Comparison of ENCODE assay signal across 21 cellular contexts in the genomic region with DNA sequence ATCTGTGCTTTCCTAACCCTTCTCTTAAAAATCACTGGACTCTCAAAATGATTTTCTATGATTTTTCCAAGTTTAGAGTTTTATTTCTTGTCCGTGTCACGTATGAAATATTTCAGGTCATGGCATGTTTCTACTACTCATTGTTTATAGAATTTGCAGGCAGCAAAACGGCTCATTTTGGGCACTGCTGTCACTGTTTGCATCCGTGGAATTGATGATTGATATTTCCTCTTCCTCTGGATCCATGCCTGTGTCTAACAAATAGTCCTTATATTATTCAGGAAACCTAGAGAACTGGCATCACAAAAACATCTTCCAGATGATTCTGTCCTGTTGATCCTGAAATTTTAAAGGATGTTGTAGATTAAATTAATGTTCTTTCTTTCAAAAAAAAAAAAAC. TPM values are rescaled to one million over a fixed set of nuclear protein-coding genes. Genes with fewer than 3 reads are reported as not detected.
DNase-seq lines count a peak whose midpoint lies in the region; ATAC-seq, FAIRE-seq and TF ChIP-seq lines count a peak whose summit lies in the region.
"Had no signal": no experiment of that assay in that cellular context is flagged by ENCODE, and none has a peak within 500 bp of the region (broad histone marks: within the 10 kb centered on the region; RNA-seq: fewer than 3 reads in every experiment).

No MANE protein-coding gene starts in this region.

- no peak overlapping the region for H3K9ac ChIP-seq in mammary epithelial cell (ENCODE audit: insufficient read depth, low read length)
- no peak overlapping the region for H3K9ac ChIP-seq in HepG2 (ENCODE audit: insufficient read depth, low read depth, low read length)
- H3K9ac ChIP-seq: BLaER1, GM23248 had no signal

- H3K27ac Mint-ChIP-seq in MCF 10A (ENCODE audit: low read depth, unreplicated experiment): no peak overlapping the region
- H3K27ac Mint-ChIP-seq: CD14-positive monocyte; CD4-positive, alpha-beta memory T cell had no signal

- H3K9me3 ChIP-seq in mammary epithelial cell (replicated peaks; ENCODE audit: insufficient read depth, low read length) (no peaks in the 10 kb centered on the region), HepG2 (ENCODE audit: low read length) (no peaks in the 10 kb centered on the region)
- H3K9me3 ChIP-seq: A549, HAP-1 had no signal

- no peaks in the 10 kb centered on the region for H3K79me2 ChIP-seq in mammary epithelial cell (ENCODE audit: insufficient read depth, low read length)
- no peaks in the 10 kb centered on the region for H3K79me2 ChIP-seq in HepG2 (ENCODE audit: insufficient read depth, low read length)

- 53% methylated on average over 4 of the region's 4 CpGs for WGBS in mammary epithelial cell (ENCODE audit: low coverage, missing lambda C conversion rate)
- 98% methylated on average over 4 of the region's 4 CpGs for WGBS in HepG2 (ENCODE audit: low lambda C conversion rate)

- intact Hi-C loops in mammary epithelial cell (cut with micrococcal nuclease): no loop called here
- intact Hi-C loops in MCF 10A (cut with micrococcal nuclease): no loop called here
- intact Hi-C loops in HepG2 (cut with micrococcal nuclease; ENCODE audit: unreplicated experiment): no loop called here

- in situ Hi-C loops in mammary epithelial cell (cut with MboI; ENCODE audit: low sequenced_read_pairs in 2 of 2): no loop called here
- in situ Hi-C loops in HepG2 (cut with HindIII; ENCODE audit: extremely low pct_ligation_motif_present, low pct_unique_long_range_greater_than_20kb): no loop called here

- peaks cover 18% of the 10 kb centered on the region for H3K9me3 Mint-ChIP-seq in MCF 10A (ENCODE audit: unreplicated experiment)
- H3K9me3 Mint-ChIP-seq: CD14-positive monocyte; CD4-positive, alpha-beta memory T cell had no signal

- no peak for TF ChIP-seq RAD21 in HepG2 (CRISPR knock-in tag; IDR thresholded peaks at IDR 0.05)

- H3K27me3 Mint-ChIP-seq in MCF 10A (ENCODE audit: insufficient read depth, unreplicated experiment): no peaks in the 10 kb centered on the region
- H3K27me3 Mint-ChIP-seq: CD4-positive, alpha-beta memory T cell had no signal

- no peak overlapping the region for H3K4me3 Mint-ChIP-seq in MCF 10A (ENCODE audit: unreplicated experiment)
- H3K4me3 Mint-ChIP-seq: CD14-positive monocyte; CD4-positive, alpha-beta memory T cell had no signal

- dilution Hi-C loops in mammary epithelial cell (cut with HindIII; ENCODE audit: low sequenced_read_pairs): no loop called here

- H3K27ac ChIP-seq in mammary epithelial cell (ENCODE audit: insufficient read depth, low read depth, low read length) (peak overlapping the region; percentile 61), HepG2 (ENCODE audit: extremely low read length, insufficient read depth, low read length) (no peak overlapping the region)
- H3K27ac ChIP-seq: 22Rv1, A549, BLaER1, GM23248 had no signal

- H4K20me1 ChIP-seq in mammary epithelial cell (ENCODE audit: insufficient read depth, low read length) (no peaks in the 10 kb centered on the region), HepG2 (ENCODE audit: insufficient read depth, low read length) (no peaks in the 10 kb centered on the region)
- H4K20me1 ChIP-seq: BLaER1 had no signal

- DNase-seq in mammary epithelial cell (no peak), MCF 10A (ENCODE audit: unreplicated experiment) (no peak), dermis blood vessel endothelial cell (peak; percentile 82), glomerular endothelial cell (ENCODE audit: extremely low read depth, low read depth, low spot score) (peak; percentile 57), NCI-H2227 treated with DMSO at 0.1 percent for 48 hours (lab: John Stamatoyannopoulos, UW) (no peak), D341Med (ENCODE audit: low spot score) (no peak), HepG2 (ENCODE audit: low spot score) (no peak)
- DNase-seq: Calu3; CD4-positive, alpha-beta memory T cell; DMS 273 treated with DMSO at 0.1 percent for 48 hours; DMS53; DND-41; EL; GM23248 had no signal

- TF ChIP-seq CTCF in mammary epithelial cell (conservative IDR thresholded peaks at IDR 0.05 in 1 of 2, IDR thresholded peaks at IDR 0.05 in 1 of 2; ENCODE audit: extremely low read depth in 1 of 2, insufficient read depth in 1 of 2, low read depth in 1 of 2, low read length in 2 of 2) (no peak), MCF 10A (IDR thresholded peaks at IDR 0.05; ENCODE audit: unreplicated experiment) (no peak), HepG2 (CRISPR knock-in tag; IDR thresholded peaks at IDR 0.05) (no peak)

- ATAC-seq in HepG2: no peak
- ATAC-seq: A549, GM12878 had no signal

- H3K4me1 Mint-ChIP-seq in MCF 10A (ENCODE audit: insufficient read depth, unreplicated experiment): no peaks in the 10 kb centered on the region

- CTCF ChIA-PET in mammary epithelial cell (lab: Charles Lee; ENCODE audit: low non-redundant PET): no interaction called here
- CTCF ChIA-PET in MCF 10A (lab: Yijun Ruan, JAX): no interaction called here
- CTCF ChIA-PET in HepG2 (lab: Yijun Ruan, JAX; ENCODE audit: low intra/inter-chr PET ratio, low total read pairs): no interaction called here

- BruUV-seq in mammary epithelial cell (replicated peaks; lab: Mats Ljungman, UMichigan) (no TSS peak), MCF 10A (replicated peaks; lab: Mats Ljungman, UMichigan) (no TSS peak), HepG2 (replicated peaks; lab: Mats Ljungman, UMichigan) (no TSS peak)

- H3K4me3 ChIP-seq in mammary epithelial cell (replicated peaks in 1 of 3; ENCODE audit: insufficient read depth in 1 of 3, low read depth in 2 of 3, low read length in 3 of 3) (peak overlapping the region in 1 of 3 experiments; percentile 1), HepG2 (replicated peaks in 1 of 3; ENCODE audit: insufficient read depth in 1 of 3, low read depth in 2 of 3, low read length in 3 of 3) (no peak overlapping the region)
- H3K4me3 ChIP-seq: A549, BLaER1, GM12878, GM23248, HAP-1 had no signal

- POLR2A ChIA-PET in MCF 10A (lab: Yijun Ruan, JAX) (interaction anchor here (0.7 kb wide), 1 partner anchor 12 kb away, joined by 6 read pairs; no protein-coding TSS in a partner anchor), HepG2 (lab: Yijun Ruan, JAX) (no interaction called here)

- H3K4me2 ChIP-seq in mammary epithelial cell (ENCODE audit: insufficient read depth, low read depth, low read length) (peak overlapping the region; percentile 75), HepG2 (ENCODE audit: low read depth, low read length) (no peak overlapping the region)
- H3K4me2 ChIP-seq: A549, BLaER1 had no signal

- no peaks in the 10 kb centered on the region for H3K36me3 Mint-ChIP-seq in MCF 10A (ENCODE audit: insufficient read depth, unreplicated experiment)

- H3K36me3 ChIP-seq in mammary epithelial cell (ENCODE audit: insufficient read depth, low read length): no peaks in the 10 kb centered on the region
- H3K36me3 ChIP-seq in HepG2 (replicated peaks in 1 of 2; ENCODE audit: control insufficient read depth in 1 of 2, insufficient read depth in 2 of 2, low read length in 2 of 2): peaks cover 0 to 11% of the 10 kb centered on the region in 2 experiments; a peak in 3 of 5 replicates
- H3K36me3 ChIP-seq: HAP-1 had no signal

- peaks cover 19% of the 10 kb centered on the region for H3K4me1 ChIP-seq in mammary epithelial cell (ENCODE audit: insufficient read depth, low read length)
- H3K4me1 ChIP-seq in HepG2 (ENCODE audit: insufficient read depth, low read length): no peaks in the 10 kb centered on the region
- H3K4me1 ChIP-seq: A549 had no signal

- TF ChIP-seq EP300 in HepG2 (IDR thresholded peaks at IDR 0.05; ENCODE audit: low read depth in 2 of 2, low read length in 2 of 2) (no peak), HepG2 (CRISPR knock-in tag; IDR thresholded peaks at IDR 0.05; ENCODE audit: borderline replicate concordance) (no peak)

- H2AFZ ChIP-seq in mammary epithelial cell (ENCODE audit: low read depth, low read length) (no peak overlapping the region), HepG2 (ENCODE audit: low read length) (no peak overlapping the region)
- H2AFZ ChIP-seq: GM23248 had no signal

- TF ChIP-seq POLR2A in HepG2 (IDR thresholded peaks at IDR 0.05; ENCODE audit: insufficient read depth in 1 of 2, low read depth in 2 of 2, low read length in 2 of 2): no peak

- H3K27me3 ChIP-seq in mammary epithelial cell (ENCODE audit: insufficient read depth, low read length) (no peaks in the 10 kb centered on the region), HepG2 (ENCODE audit: control insufficient read depth in 1 of 2, insufficient read depth in 2 of 2, low read length in 2 of 2) (no peaks in the 10 kb centered on the region)
- H3K27me3 ChIP-seq: BLaER1 had no signal

- no peak for FAIRE-seq in HepG2 (lab: Jason Lieb, UNC)
- FAIRE-seq: A549, GM12878, GM19239 had no signal

RNA-seq across cellular contexts. Expression of a gene that starts 47.6 kb away (rescaled TPM):
- total RNA-seq in mammary epithelial cell (10 to 100 TPM; 21.5 to 24.9 TPM), MCF 10A (2022) (15.6 and 21.2 TPM in 2 replicates), dermis blood vessel endothelial cell (28.2 and 30.9 TPM in 2 replicates), glomerular endothelial cell (15.2 and 15.9 TPM in 2 replicates), HepG2 (2016; rRNA removed; fragmentation: Illumina TruSeq; extraction: Trizol) (32.3 and 38.7 TPM in 2 replicates)
- polyA plus RNA-seq in mammary epithelial cell (16.6 TPM), HepG2 (2011; rRNA removed) (15.9 and 17.0 TPM in 2 replicates)
- polyA minus RNA-seq in mammary epithelial cell: 49.9 TPM
- 3.2 and 3.3 TPM in 2 replicates for total RNA-seq in HepG2 (2016; cell fraction: cytosol; rRNA removed; fragmentation: Illumina TruSeq; extraction: Trizol; ENCODE audit: low read depth)
- total RNA-seq in HepG2 (2016; cell fraction: insoluble cytoplasmic fraction; rRNA removed; fragmentation: Illumina TruSeq; extraction: Trizol): 31.9 and 39.4 TPM in 2 replicates
- 7.3 and 7.7 TPM in 2 replicates for total RNA-seq in HepG2 (2016; cell fraction: membrane; rRNA removed; fragmentation: Illumina TruSeq; extraction: Trizol)
- total RNA-seq in HepG2 (2016; cell fraction: nucleus; rRNA removed; fragmentation: Illumina TruSeq; extraction: Trizol): 35.7 and 43.2 TPM in 2 replicates
- 14.6 and 14.9 TPM in 2 replicates for polyA plus RNA-seq in HepG2 (2011; cell fraction: cytosol; rRNA removed)
- 12.9 and 13.9 TPM in 2 replicates for polyA plus RNA-seq in HepG2 (2011; cell fraction: nucleus; rRNA removed)
- polyA plus RNA-seq in HepG2 (2012): 12.4 and 13.2 TPM in 2 replicates
- polyA plus RNA-seq in HepG2 (2016; cell fraction: cytosol; fragmentation: Illumina TruSeq; extraction: Trizol; ENCODE audit: low read depth): 1.1 and 1.3 TPM in 2 replicates
- 19.6 and 19.7 TPM in 2 replicates for polyA plus RNA-seq in HepG2 (2016; cell fraction: insoluble cytoplasmic fraction; fragmentation: Illumina TruSeq; extraction: Trizol; ENCODE audit: low read depth)
- 2.9 and 3.8 TPM in 2 replicates for polyA plus RNA-seq in HepG2 (2016; cell fraction: membrane; fragmentation: Illumina TruSeq; extraction: Trizol; ENCODE audit: low read depth)
- 18.4 and 19.2 TPM in 2 replicates for polyA plus RNA-seq in HepG2 (2016; cell fraction: nucleus; fragmentation: Illumina TruSeq; extraction: Trizol; ENCODE audit: insufficient read depth, low read depth)
- 41.7 and 58.6 TPM in 2 replicates for polyA minus RNA-seq in HepG2 (2011; rRNA and poly(A)+ RNA removed; ENCODE audit: low replicate concordance)
- 12.2 and 12.7 TPM in 2 replicates for polyA minus RNA-seq in HepG2 (2011; cell fraction: cytosol; rRNA and poly(A)+ RNA removed)
- polyA minus RNA-seq in HepG2 (2011; cell fraction: nucleus; rRNA and poly(A)+ RNA removed): 49.4 and 58.6 TPM in 2 replicates

Comparison
In these comparisons a context has a peak if more than half of its experiments do, and no peak if none do; other contexts are left out.
1. DNase-seq: peak in dermis blood vessel endothelial cell (single experiment) and glomerular endothelial cell (single experiment); none in mammary epithelial cell (single experiment), MCF 10A (single experiment), NCI-H2227 treated with DMSO at 0.1 percent for 48 hours (single experiment), D341Med (single experiment) and HepG2 (single experiment).